ENCODE assay signal across 1 cellular context in genomic region chrX:48923771-48924170, GRCh38.
TF ChIP-seq lines count a peak whose summit lies in the region.

No MANE protein-coding gene starts in this region.

TF ChIP-seq in GM23338, 12 proteins besides CTCF, POLR2A, EP300 and RAD21 (continued from another document):
- TF ChIP-seq ZNF462 (CRISPR knock-in tag; IDR thresholded peaks at IDR 0.05): no peak
